Comparison of ENCODE assay signal across 1 cellular context in genomic region chr9:20835364-20836286, GRCh38.
TF ChIP-seq lines count a peak whose summit lies in the region.

No MANE protein-coding gene starts in this region.

TF ChIP-seq in HepG2, 621 proteins besides CTCF, POLR2A, EP300 and RAD21 (continued from another document and continues in another):
- peak; percentile 81; the same call in 1 of the 2 replicates for TF ChIP-seq MIER3 (CRISPR knock-in tag; IDR thresholded peaks at IDR 0.05; ENCODE audit: borderline replicate concordance)
- TF ChIP-seq THAP9 (CRISPR knock-in tag; IDR thresholded peaks at IDR 0.05; ENCODE audit: borderline replicate concordance), result no peak
- TF ChIP-seq NR3C1 (CRISPR knock-in tag; IDR thresholded peaks at IDR 0.05), result no peak
- TF ChIP-seq HOMEZ (CRISPR knock-in tag; IDR thresholded peaks at IDR 0.05; ENCODE audit: low read depth), result peak; percentile 50; the same call in 1 of the 2 replicates
- peak; percentile 68 for TF ChIP-seq IKZF5 (CRISPR knock-in tag; IDR thresholded peaks at IDR 0.05)
- TF ChIP-seq ZNF138 (CRISPR knock-in tag; IDR thresholded peaks at IDR 0.05; ENCODE audit: low read depth), result no peak
- no peak for TF ChIP-seq ZBTB26 (CRISPR knock-in tag; IDR thresholded peaks at IDR 0.05; ENCODE audit: borderline replicate concordance)
- TF ChIP-seq USF2 (IDR thresholded peaks at IDR 0.05; ENCODE audit: low read depth, low read length), result no peak
- no peak for TF ChIP-seq USF2 (CRISPR knock-in tag; IDR thresholded peaks at IDR 0.05; ENCODE audit: borderline replicate concordance)
- no peak for TF ChIP-seq ZNF335 (CRISPR knock-in tag; IDR thresholded peaks at IDR 0.05)
- no peak for TF ChIP-seq NAIF1 (CRISPR knock-in tag; IDR thresholded peaks at IDR 0.05; ENCODE audit: borderline replicate concordance)
- peak; percentile 96; the same call in 1 of the 2 replicates for TF ChIP-seq RXRA (CRISPR knock-in tag; IDR thresholded peaks at IDR 0.05)
- peak; percentile 95 for TF ChIP-seq NCOA2 (CRISPR knock-in tag; IDR thresholded peaks at IDR 0.05)
- no peak for TF ChIP-seq SMARCC2 (IDR thresholded peaks at IDR 0.05)
- TF ChIP-seq MBNL3 (CRISPR knock-in tag; conservative IDR thresholded peaks at IDR 0.05), result no peak
- no peak for TF ChIP-seq ZNF788 (CRISPR knock-in tag; IDR thresholded peaks at IDR 0.05; ENCODE audit: borderline replicate concordance)
- no peak for TF ChIP-seq ZNF639 (CRISPR knock-in tag; conservative IDR thresholded peaks at IDR 0.05)
- no peak for TF ChIP-seq ZNF430 (CRISPR knock-in tag; IDR thresholded peaks at IDR 0.05)
- TF ChIP-seq ZNF10 (CRISPR knock-in tag; IDR thresholded peaks at IDR 0.05; ENCODE audit: borderline replicate concordance, low read depth), result no peak
- no peak for TF ChIP-seq FOXA1 (IDR thresholded peaks at IDR 0.05)
- no peak for TF ChIP-seq FOXA1 (CRISPR knock-in tag; IDR thresholded peaks at IDR 0.05)
- TF ChIP-seq PPARG (CRISPR knock-in tag; conservative IDR thresholded peaks at IDR 0.05), result 0 out of 2 replicates have a peak, but pooled peaks have one; percentile 20
- no peak for TF ChIP-seq KLF9 (CRISPR knock-in tag; IDR thresholded peaks at IDR 0.05; ENCODE audit: low read depth)
- TF ChIP-seq ZNF460 (CRISPR knock-in tag; IDR thresholded peaks at IDR 0.05; ENCODE audit: borderline replicate concordance), result no peak
- TF ChIP-seq ZNF383 (CRISPR knock-in tag; IDR thresholded peaks at IDR 0.05; ENCODE audit: borderline replicate concordance), result no peak
- no peak for TF ChIP-seq SYNCRIP (IDR thresholded peaks at IDR 0.05; ENCODE audit: insufficient read depth, low read depth, low read length)
- no peak for TF ChIP-seq ATF5 (CRISPR knock-in tag; IDR thresholded peaks at IDR 0.05; ENCODE audit: low read depth)
- no peak for TF ChIP-seq ZNF619 (CRISPR knock-in tag; IDR thresholded peaks at IDR 0.05)
- TF ChIP-seq ATF3 (CRISPR knock-in tag; IDR thresholded peaks at IDR 0.05), result no peak
- no peak for TF ChIP-seq ZNF317 (CRISPR knock-in tag; IDR thresholded peaks at IDR 0.05)
- no peak for TF ChIP-seq ZBTB20 (CRISPR knock-in tag; IDR thresholded peaks at IDR 0.05; ENCODE audit: borderline replicate concordance, low read depth)
- TF ChIP-seq GLMP (CRISPR knock-in tag; IDR thresholded peaks at IDR 0.05; ENCODE audit: borderline replicate concordance), result no peak
- TF ChIP-seq RFX5 (IDR thresholded peaks at IDR 0.05; ENCODE audit: low read depth, low read length), result no peak
- no peak for TF ChIP-seq ZNF496 (CRISPR knock-in tag; IDR thresholded peaks at IDR 0.05; ENCODE audit: insufficient replicate concordance)
- peak; percentile 41; the same call in 1 of the 2 replicates for TF ChIP-seq NR2F6 (IDR thresholded peaks at IDR 0.05)
- peak; percentile 57; the same call in 1 of the 2 replicates for TF ChIP-seq NR2F6 (CRISPR knock-in tag; IDR thresholded peaks at IDR 0.05)
- TF ChIP-seq ZSCAN20 (CRISPR knock-in tag; IDR thresholded peaks at IDR 0.05; ENCODE audit: borderline replicate concordance), result no peak
- no peak for TF ChIP-seq ZNF577 (CRISPR knock-in tag; IDR thresholded peaks at IDR 0.05; ENCODE audit: borderline replicate concordance, low read depth)
- TF ChIP-seq RCOR2 (CRISPR knock-in tag; IDR thresholded peaks at IDR 0.05), result peak; percentile 87
- TF ChIP-seq ZNF484 (CRISPR knock-in tag; IDR thresholded peaks at IDR 0.05; ENCODE audit: borderline replicate concordance, low read depth), result no peak
- no peak for TF ChIP-seq ZNF891 (CRISPR knock-in tag; IDR thresholded peaks at IDR 0.05)
- no peak for TF ChIP-seq NRL (CRISPR knock-in tag; IDR thresholded peaks at IDR 0.05; ENCODE audit: borderline replicate concordance)
- TF ChIP-seq GABPB1 (CRISPR knock-in tag; IDR thresholded peaks at IDR 0.05), result no peak
- peak; percentile 54; the same call in 1 of the 2 replicates for TF ChIP-seq GATA4 (IDR thresholded peaks at IDR 0.05; ENCODE audit: borderline replicate concordance, low read depth)
- no peak for TF ChIP-seq NFE2 (CRISPR knock-in tag; IDR thresholded peaks at IDR 0.05)
- TF ChIP-seq POGK (CRISPR knock-in tag; conservative IDR thresholded peaks at IDR 0.05), result no peak
- TF ChIP-seq LCORL (IDR thresholded peaks at IDR 0.05), result no peak; the same call in 1 of the 2 replicates
- peak; percentile 73 for TF ChIP-seq LCORL (CRISPR knock-in tag; IDR thresholded peaks at IDR 0.05)
- TF ChIP-seq TMF1 (CRISPR knock-in tag; IDR thresholded peaks at IDR 0.05; ENCODE audit: low read depth), result no peak
- no peak for TF ChIP-seq EEA1 (CRISPR knock-in tag; IDR thresholded peaks at IDR 0.05; ENCODE audit: borderline replicate concordance)
- TF ChIP-seq PATZ1 (CRISPR knock-in tag; IDR thresholded peaks at IDR 0.05), result peak; percentile 56; the same call in 1 of the 2 replicates
